ENCODE assay signal across 27 cellular contexts in the genomic region with DNA sequence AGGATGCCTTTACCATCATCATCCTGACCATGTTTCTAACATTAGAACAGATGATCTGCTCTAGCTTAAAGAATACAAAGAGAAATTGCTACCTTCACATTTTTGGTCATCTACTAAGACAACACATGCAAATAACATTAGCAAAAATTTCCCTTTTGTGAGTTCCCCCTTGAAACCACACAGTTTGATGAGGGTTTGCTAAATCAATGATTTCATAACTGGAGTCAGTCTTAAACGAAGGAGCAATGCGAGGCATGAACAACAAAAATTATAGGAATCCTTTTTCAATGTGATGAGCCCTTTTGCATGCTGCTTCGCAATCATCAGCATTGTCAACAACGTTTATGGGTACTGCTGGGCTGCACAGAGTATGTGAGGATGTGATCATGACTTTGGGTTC.
"Had no signal": no experiment of that assay in that cellular context is flagged by ENCODE, and none has a peak within 500 bp of the region (broad histone marks: within the 10 kb centered on the region; RNA-seq: fewer than 3 reads in every experiment).

No MANE protein-coding gene starts in this region.

- H3K27ac ChIP-seq: stomach, suprapubic skin, testis, thoracic aorta, thyroid gland, tibial artery, tibial nerve, transverse colon, upper lobe of left lung, upper lobe of right lung, uterus, vagina had no signal

- H3K27me3 ChIP-seq: stomach, suprapubic skin, testis, thyroid gland, tibial artery, tibial nerve, transverse colon, upper lobe of left lung, upper lobe of right lung, uterus, vagina had no signal

- H3K9me3 ChIP-seq: stomach, suprapubic skin, testis, thoracic aorta, thyroid gland, tibial artery, tibial nerve, transverse colon, upper lobe of left lung, upper lobe of right lung, uterus, vagina had no signal

- H3K36me3 Mint-ChIP-seq: stimulated activated effector memory CD8-positive, alpha-beta T cell treated with anti-CD3 and anti-CD28 coated beads, Interleukin-12 subunit alpha, Interleukin-12 subunit beta, amount 100 ng/mL, for 72 hours; stimulated activated memory B cell treated with anti-CD40 and anti-IgM and Interleukin-4, amounts not matched to agents 10 μg/mL and 1 μg/mL and 100 μg/mL, for 72 hours; stimulated activated naive B cell treated with anti-CD40 and anti-IgM and Interleukin-4, amounts not matched to agents 10 μg/mL and 1 μg/mL and 100 μg/mL, for 72 hours; type B pancreatic cell had no signal

- H3K4me1 ChIP-seq: testis, thyroid gland, upper lobe of left lung, upper lobe of right lung, uterus had no signal

- H3K4me1 Mint-ChIP-seq: stimulated activated effector memory CD8-positive, alpha-beta T cell treated with anti-CD3 and anti-CD28 coated beads, Interleukin-12 subunit alpha, Interleukin-12 subunit beta, amount 100 ng/mL, for 72 hours; stimulated activated memory B cell treated with anti-CD40 and anti-IgM and Interleukin-4, amounts not matched to agents 10 μg/mL and 1 μg/mL and 100 μg/mL, for 72 hours; stimulated activated naive B cell treated with anti-CD40 and anti-IgM and Interleukin-4, amounts not matched to agents 10 μg/mL and 1 μg/mL and 100 μg/mL, for 72 hours; stimulated activated naive CD8-positive, alpha-beta T cell treated with anti-CD3 and anti-CD28 coated beads, Interleukin-15, amount 100 ng/mL, for 72 hours had no signal

- H3K9me3 Mint-ChIP-seq: stimulated activated effector memory CD8-positive, alpha-beta T cell treated with anti-CD3 and anti-CD28 coated beads, Interleukin-12 subunit alpha, Interleukin-12 subunit beta, amount 100 ng/mL, for 72 hours; stimulated activated naive B cell treated with anti-CD40 and anti-IgM and Interleukin-4, amounts not matched to agents 10 μg/mL and 1 μg/mL and 100 μg/mL, for 72 hours; stimulated activated naive CD8-positive, alpha-beta T cell treated with anti-CD3 and anti-CD28 coated beads, Interleukin-15, amount 100 ng/mL, for 72 hours; stimulated activated naive CD8-positive, alpha-beta T cell treated with anti-CD3 and anti-CD28 coated beads, Interleukin-15, Interleukin-2, amounts not matched to agents 100 ng/mL and 50 ng/mL, for 24 hours had no signal

- H3K27ac Mint-ChIP-seq: stimulated activated effector memory CD8-positive, alpha-beta T cell treated with anti-CD3 and anti-CD28 coated beads, Interleukin-12 subunit alpha, Interleukin-12 subunit beta, amount 100 ng/mL, for 72 hours; stimulated activated memory B cell treated with anti-CD40 and anti-IgM and Interleukin-4, amounts not matched to agents 10 μg/mL and 1 μg/mL and 100 μg/mL, for 72 hours; stimulated activated naive B cell treated with anti-CD40 and anti-IgM and Interleukin-4, amounts not matched to agents 10 μg/mL and 1 μg/mL and 100 μg/mL, for 72 hours; stimulated activated naive CD8-positive, alpha-beta T cell treated with anti-CD3 and anti-CD28 coated beads, Interleukin-15, amount 100 ng/mL, for 72 hours; stimulated activated naive CD8-positive, alpha-beta T cell treated with anti-CD3 and anti-CD28 coated beads, Interleukin-15, Interleukin-2, amounts not matched to agents 100 ng/mL and 50 ng/mL, for 24 hours; type B pancreatic cell had no signal

- H3K4me3 Mint-ChIP-seq: stimulated activated effector memory CD8-positive, alpha-beta T cell treated with anti-CD3 and anti-CD28 coated beads, Interleukin-12 subunit alpha, Interleukin-12 subunit beta, amount 100 ng/mL, for 72 hours; stimulated activated memory B cell treated with anti-CD40 and anti-IgM and Interleukin-4, amounts not matched to agents 10 μg/mL and 1 μg/mL and 100 μg/mL, for 72 hours; stimulated activated naive B cell treated with anti-CD40 and anti-IgM and Interleukin-4, amounts not matched to agents 10 μg/mL and 1 μg/mL and 100 μg/mL, for 72 hours; stimulated activated naive CD8-positive, alpha-beta T cell treated with anti-CD3 and anti-CD28 coated beads, Interleukin-15, amount 100 ng/mL, for 72 hours; stimulated activated naive CD8-positive, alpha-beta T cell treated with anti-CD3 and anti-CD28 coated beads, Interleukin-15, Interleukin-2, amounts not matched to agents 100 ng/mL and 50 ng/mL, for 24 hours; type B pancreatic cell had no signal

- DNase-seq: stimulated activated CD4-positive, alpha-beta T cell treated with anti-CD3 and anti-CD28 coated beads, Interleukin-2, amount 100 ng/mL, for 48 hours; stimulated activated CD4-positive, alpha-beta T cell treated with anti-CD3 and anti-CD28 coated beads, Interleukin-4, amount 100 ng/mL, for 1 hour; stimulated activated CD4-positive, alpha-beta T cell treated with anti-CD3 and anti-CD28 coated beads, Interleukin-4, amount 100 ng/mL, for 24 hours; stimulated activated CD4-positive, alpha-beta T cell treated with anti-CD3 and anti-CD28 coated beads, Interleukin-4, amount 100 ng/mL, for 4 hours; stimulated activated CD8-positive, alpha-beta memory T cell treated with anti-CD3 and anti-CD28 coated beads, Interleukin-4, amount 100 ng/mL, for 48 hours; stimulated activated naive B cell treated with anti-CD40 and anti-IgM and Interleukin-4, amounts not matched to agents 10 μg/mL and 1 μg/mL and 100 μg/mL, for 72 hours; stimulated activated naive CD4-positive, alpha-beta T cell; stimulated activated naive CD4-positive, alpha-beta T cell treated with Interleukin-2 at 50 U/mL for 16 hours; stimulated activated naive CD8-positive, alpha-beta T cell treated with anti-CD3 and anti-CD28 coated beads, Interleukin-15, amount 100 ng/mL, for 72 hours; stimulated activated naive CD8-positive, alpha-beta T cell treated with anti-CD3 and anti-CD28 coated beads, Interleukin-15, Interleukin-2, amounts not matched to agents 100 U/mL and 50 U/mL, for 24 hours; stomach; substantia nigra; testis; thyroid gland; tibial artery; transverse colon; upper lobe of left lung; upper lobe of right lung; uterus had no signal

- H3K4me3 ChIP-seq: stomach, suprapubic skin, testis, thoracic aorta, thyroid gland, tibial artery, tibial nerve, transverse colon, upper lobe of left lung, upper lobe of right lung, uterus, vagina had no signal

- H3K36me3 ChIP-seq: stomach, suprapubic skin, thoracic aorta, thyroid gland, tibial artery, tibial nerve, transverse colon, upper lobe of left lung, upper lobe of right lung, uterus, vagina had no signal

- H3K27me3 Mint-ChIP-seq: stimulated activated memory B cell treated with anti-CD40 and anti-IgM and Interleukin-4, amounts not matched to agents 10 μg/mL and 1 μg/mL and 100 μg/mL, for 72 hours; stimulated activated naive B cell treated with anti-CD40 and anti-IgM and Interleukin-4, amounts not matched to agents 10 μg/mL and 1 μg/mL and 100 μg/mL, for 72 hours; stimulated activated naive CD8-positive, alpha-beta T cell treated with anti-CD3 and anti-CD28 coated beads, Interleukin-15, amount 100 ng/mL, for 72 hours; type B pancreatic cell had no signal
